Comparison of ENCODE assay signal across 1 cellular context in the genomic region with DNA sequence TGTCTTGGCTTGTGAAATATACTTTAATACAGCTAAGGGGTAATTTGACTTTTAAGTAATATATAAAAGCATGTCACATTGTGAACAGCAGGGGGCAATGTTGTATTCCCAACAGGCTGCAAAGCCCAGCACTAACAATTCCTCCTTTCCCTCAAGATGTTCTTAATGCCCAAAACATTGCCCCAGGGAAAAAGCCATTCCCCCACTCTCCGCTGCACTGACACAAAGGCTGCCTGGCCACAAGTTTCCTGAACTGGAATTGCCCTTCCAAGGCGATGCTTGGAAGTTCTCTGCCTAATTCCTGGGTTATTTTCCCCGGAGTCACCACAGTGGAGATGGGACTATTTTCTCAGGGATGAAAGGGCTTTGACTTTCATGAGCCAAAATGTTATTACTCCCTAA.
A peak's percentile ranks its signal among the peaks of the same experiment; 100 is the strongest.
TF ChIP-seq lines count a peak whose summit lies in the region.

No MANE protein-coding gene starts in this region.

TF ChIP-seq in K562, 482 proteins besides CTCF, POLR2A, EP300 and RAD21 (continues in another document):
- TF ChIP-seq SMARCC2 (IDR thresholded peaks at IDR 0.05; ENCODE audit: low read depth) (no peak), ZFX (CRISPR knock-in tag; IDR thresholded peaks at IDR 0.05) (no peak), TCF7L2 (IDR thresholded peaks at IDR 0.05; ENCODE audit: low read depth, low read length) (no peak), ZBTB1 (CRISPR knock-in tag; IDR thresholded peaks at IDR 0.05; ENCODE audit: borderline replicate concordance, low read depth) (no peak), FIP1L1 (IDR thresholded peaks at IDR 0.05; ENCODE audit: low read depth, low read length, poor library complexity, severe bottlenecking) (no peak), EHMT2 (IDR thresholded peaks at IDR 0.05) (no peak), NFXL1 (CRISPR knock-in tag; IDR thresholded peaks at IDR 0.05) (no peak), MYC (IDR thresholded peaks at IDR 0.05; ENCODE audit: low read depth, low read length) (0 out of 2 replicates have a peak, but pooled peaks have one; percentile 21), MYC (CRISPR knock-in tag; IDR thresholded peaks at IDR 0.05; ENCODE audit: borderline replicate concordance, low read depth) (no peak), ZNF253 (CRISPR knock-in tag; conservative IDR thresholded peaks at IDR 0.05) (no peak), MCM2 (IDR thresholded peaks at IDR 0.05; ENCODE audit: low read depth) (no peak), CREB3L1 (IDR thresholded peaks at IDR 0.05; ENCODE audit: borderline replicate concordance, low read depth) (no peak), SMC3 (conservative IDR thresholded peaks at IDR 0.05; ENCODE audit: insufficient read depth, low read depth, low read length) (peak; percentile 91), PHB2 (IDR thresholded peaks at IDR 0.05; ENCODE audit: low read depth) (no peak), ZKSCAN8 (CRISPR knock-in tag; IDR thresholded peaks at IDR 0.05) (no peak), ZNF644 (tag; IDR thresholded peaks at IDR 0.05; ENCODE audit: low read depth) (0 out of 2 replicates have a peak, but pooled peaks have one; percentile 22), SMAD4 (CRISPR knock-in tag; conservative IDR thresholded peaks at IDR 0.05) (no peak), ZNF12 (CRISPR knock-in tag; IDR thresholded peaks at IDR 0.05) (no peak), ATF4 (CRISPR knock-in tag; IDR thresholded peaks at IDR 0.05) (0 out of 2 replicates have a peak, but pooled peaks have one; percentile 22), ZNF121 (CRISPR knock-in tag; conservative IDR thresholded peaks at IDR 0.05) (no peak), NBN (IDR thresholded peaks at IDR 0.05; ENCODE audit: low read depth) (no peak; the same call in 1 of the 2 replicates), NFE2L1 (tag; IDR thresholded peaks at IDR 0.05; ENCODE audit: borderline replicate concordance, low read depth) (no peak), ETV6 (IDR thresholded peaks at IDR 0.05; ENCODE audit: borderline replicate concordance in 1 of 2, low read depth in 2 of 2, low read length in 1 of 2) (no peak), ETV6 (CRISPR knock-in tag; IDR thresholded peaks at IDR 0.05; ENCODE audit: borderline replicate concordance) (no peak), HCFC1 (IDR thresholded peaks at IDR 0.05; ENCODE audit: low read depth, low read length) (no peak), TRIM24 (IDR thresholded peaks at IDR 0.05) (no peak), TCF7 (IDR thresholded peaks at IDR 0.05; ENCODE audit: borderline replicate concordance) (no peak), ZZZ3 (IDR thresholded peaks at IDR 0.05) (no peak), ATF6 (CRISPR knock-in tag; IDR thresholded peaks at IDR 0.05) (no peak), NRF1 (conservative IDR thresholded peaks at IDR 0.05 in 1 of 2, IDR thresholded peaks at IDR 0.05 in 1 of 2) (0 out of 4 replicates have a peak, but pooled peaks of 1 of the 2 experiments have one; percentile 4), MEIS2 (IDR thresholded peaks at IDR 0.05; ENCODE audit: partially characterized antibody) (no peak), BHLHE40 (IDR thresholded peaks at IDR 0.05; ENCODE audit: low read length) (no peak), GTF3C2 (IDR thresholded peaks at IDR 0.05; ENCODE audit: borderline replicate concordance, extremely low read depth, insufficient read length) (no peak), KDM1A (IDR thresholded peaks at IDR 0.05) (no peak), PHF8 (IDR thresholded peaks at IDR 0.05; ENCODE audit: borderline replicate concordance, low read length) (no peak), SAFB2 (IDR thresholded peaks at IDR 0.05; ENCODE audit: borderline replicate concordance, low read depth, low read length, severe bottlenecking) (no peak), ETV5 (CRISPR knock-in tag; IDR thresholded peaks at IDR 0.05; ENCODE audit: low read depth) (no peak), CHD2 (IDR thresholded peaks at IDR 0.05; ENCODE audit: low read depth, low read length) (no peak), ASH1L (IDR thresholded peaks at IDR 0.05; ENCODE audit: borderline replicate concordance, low read depth, partially characterized antibody) (peak; percentile 7), RFX1 (IDR thresholded peaks at IDR 0.05) (no peak), PHF20 (IDR thresholded peaks at IDR 0.05; ENCODE audit: partially characterized antibody) (no peak), STAG1 (CRISPR knock-in tag; IDR thresholded peaks at IDR 0.05; ENCODE audit: borderline replicate concordance) (peak; percentile 78; the same call in 1 of the 2 replicates), MECOM (CRISPR knock-in tag; IDR thresholded peaks at IDR 0.05) (no peak), SREBF2 (CRISPR knock-in tag; IDR thresholded peaks at IDR 0.05) (no peak), ELF2 (CRISPR knock-in tag; IDR thresholded peaks at IDR 0.05) (no peak), SAFB (IDR thresholded peaks at IDR 0.05; ENCODE audit: borderline replicate concordance, low read depth, low read length) (no peak), GABPB1 (CRISPR knock-in tag; IDR thresholded peaks at IDR 0.05) (no peak), E2F3 (CRISPR knock-in tag; IDR thresholded peaks at IDR 0.05) (no peak), CREB1 (IDR thresholded peaks at IDR 0.05) (no peak), CREB1 (CRISPR knock-in tag; IDR thresholded peaks at IDR 0.05) (no peak), SRSF3 (IDR thresholded peaks at IDR 0.05; ENCODE audit: insufficient read depth, low read length) (no peak), PYGO2 (tag; IDR thresholded peaks at IDR 0.05) (no peak), ATF7 (IDR thresholded peaks at IDR 0.05) (no peak), SMARCB1 (IDR thresholded peaks at IDR 0.05; ENCODE audit: insufficient read length, low read depth) (no peak), BRD9 (IDR thresholded peaks at IDR 0.05; ENCODE audit: low read depth, partially characterized antibody) (peak; percentile 50), JUND (IDR thresholded peaks at IDR 0.05; ENCODE audit: borderline replicate concordance, low read depth, low read length) (no peak), JUND (tag; IDR thresholded peaks at IDR 0.05; ENCODE audit: borderline replicate concordance, low read depth, low read length) (peak; percentile 16; the same call in 1 of the 3 replicates)
- TF ChIP-seq, protein P1, sequence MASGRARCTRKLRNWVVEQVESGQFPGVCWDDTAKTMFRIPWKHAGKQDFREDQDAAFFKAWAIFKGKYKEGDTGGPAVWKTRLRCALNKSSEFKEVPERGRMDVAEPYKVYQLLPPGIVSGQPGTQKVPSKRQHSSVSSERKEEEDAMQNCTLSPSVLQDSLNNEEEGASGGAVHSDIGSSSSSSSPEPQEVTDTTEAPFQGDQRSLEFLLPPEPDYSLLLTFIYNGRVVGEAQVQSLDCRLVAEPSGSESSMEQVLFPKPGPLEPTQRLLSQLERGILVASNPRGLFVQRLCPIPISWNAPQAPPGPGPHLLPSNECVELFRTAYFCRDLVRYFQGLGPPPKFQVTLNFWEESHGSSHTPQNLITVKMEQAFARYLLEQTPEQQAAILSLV (tag; IDR thresholded peaks at IDR 0.05): no peak
- TF ChIP-seq, protein P2, sequence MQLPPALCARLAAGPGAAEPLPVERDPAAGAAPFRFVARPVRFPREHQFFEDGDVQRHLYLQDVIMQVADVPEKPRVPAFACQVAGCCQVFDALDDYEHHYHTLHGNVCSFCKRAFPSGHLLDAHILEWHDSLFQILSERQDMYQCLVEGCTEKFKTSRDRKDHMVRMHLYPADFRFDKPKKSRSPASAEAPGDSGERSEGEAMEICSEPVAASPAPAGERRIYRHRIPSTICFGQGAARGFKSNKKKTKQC (CRISPR knock-in tag; IDR thresholded peaks at IDR 0.05): no peak
- TF ChIP-seq, protein P3, sequence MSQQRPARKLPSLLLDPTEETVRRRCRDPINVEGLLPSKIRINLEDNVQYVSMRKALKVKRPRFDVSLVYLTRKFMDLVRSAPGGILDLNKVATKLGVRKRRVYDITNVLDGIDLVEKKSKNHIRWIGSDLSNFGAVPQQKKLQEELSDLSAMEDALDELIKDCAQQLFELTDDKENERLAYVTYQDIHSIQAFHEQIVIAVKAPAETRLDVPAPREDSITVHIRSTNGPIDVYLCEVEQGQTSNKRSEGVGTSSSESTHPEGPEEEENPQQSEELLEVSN (IDR thresholded peaks at IDR 0.05; ENCODE audit: borderline replicate concordance in 1 of 2, extremely low read depth in 1 of 2, insufficient read depth in 1 of 2, insufficient read length in 1 of 2, low read depth in 1 of 2, low read length in 1 of 2, poor library complexity in 1 of 2, severe bottlenecking in 1 of 2): no peak
- TF ChIP-seq, protein P4, sequence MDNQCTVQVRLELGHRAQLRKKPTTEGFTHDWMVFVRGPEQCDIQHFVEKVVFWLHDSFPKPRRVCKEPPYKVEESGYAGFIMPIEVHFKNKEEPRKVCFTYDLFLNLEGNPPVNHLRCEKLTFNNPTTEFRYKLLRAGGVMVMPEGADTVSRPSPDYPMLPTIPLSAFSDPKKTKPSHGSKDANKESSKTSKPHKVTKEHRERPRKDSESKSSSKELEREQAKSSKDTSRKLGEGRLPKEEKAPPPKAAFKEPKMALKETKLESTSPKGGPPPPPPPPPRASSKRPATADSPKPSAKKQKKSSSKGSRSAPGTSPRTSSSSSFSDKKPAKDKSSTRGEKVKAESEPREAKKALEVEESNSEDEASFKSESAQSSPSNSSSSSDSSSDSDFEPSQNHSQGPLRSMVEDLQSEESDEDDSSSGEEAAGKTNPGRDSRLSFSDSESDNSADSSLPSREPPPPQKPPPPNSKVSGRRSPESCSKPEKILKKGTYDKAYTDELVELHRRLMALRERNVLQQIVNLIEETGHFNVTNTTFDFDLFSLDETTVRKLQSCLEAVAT (IDR thresholded peaks at IDR 0.05): 0 out of 4 replicates have a peak, but pooled peaks of 1 of the 2 experiments have one; percentile 45
- TF ChIP-seq, protein P5, sequence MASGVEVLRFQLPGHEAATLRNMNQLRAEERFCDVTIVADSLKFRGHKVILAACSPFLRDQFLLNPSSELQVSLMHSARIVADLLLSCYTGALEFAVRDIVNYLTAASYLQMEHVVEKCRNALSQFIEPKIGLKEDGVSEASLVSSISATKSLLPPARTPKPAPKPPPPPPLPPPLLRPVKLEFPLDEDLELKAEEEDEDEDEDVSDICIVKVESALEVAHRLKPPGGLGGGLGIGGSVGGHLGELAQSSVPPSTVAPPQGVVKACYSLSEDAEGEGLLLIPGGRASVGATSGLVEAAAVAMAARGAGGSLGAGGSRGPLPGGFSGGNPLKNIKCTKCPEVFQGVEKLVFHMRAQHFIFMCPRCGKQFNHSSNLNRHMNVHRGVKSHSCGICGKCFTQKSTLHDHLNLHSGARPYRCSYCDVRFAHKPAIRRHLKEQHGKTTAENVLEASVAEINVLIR (CRISPR knock-in tag; IDR thresholded peaks at IDR 0.05): no peak
